In genomic region chr3:38141952-38142273, GRCh38 we compare ENCODE assay signal across 16 cellular contexts. TPM values are rescaled to one million over a fixed set of nuclear protein-coding genes. Genes with fewer than 3 reads are reported as not detected.
DNase-seq lines count a peak whose midpoint lies in the region; ATAC-seq and TF ChIP-seq lines count a peak whose summit lies in the region.
"Had no signal": no experiment of that assay in that cellular context is flagged by ENCODE, and none has a peak within 500 bp of the region (broad histone marks: within the 10 kb centered on the region; RNA-seq: fewer than 3 reads in every experiment).

No MANE protein-coding gene starts in this region.

- no peak overlapping the region for H2AFZ ChIP-seq in mammary epithelial cell (ENCODE audit: low read depth, low read length)

- CTCF ChIA-PET in activated CD4-positive, alpha-beta T cell treated with anti-CD3 and anti-CD28 coated beads for 36 hours (lab: Charles Lee) = interaction anchor here (0.5 to 1.1 kb wide), 3 partner anchors 14 to 514 kb away, joined by 3 to 4 read pairs (median 4); no protein-coding TSS in a partner anchor
- CTCF ChIA-PET in CD8-positive, alpha-beta memory T cell (lab: Charles Lee) = interaction anchor here (1.3 to 7.7 kb wide), 2 partner anchors 15 to 23 kb away, joined by 3 to 60 read pairs; partner anchors contain the start of gene OXSR1
- CTCF ChIA-PET in mammary epithelial cell (lab: Charles Lee; ENCODE audit: low non-redundant PET) = no interaction called here

- peaks cover 23% of the 10 kb centered on the region for H3K79me2 ChIP-seq in mammary epithelial cell (ENCODE audit: insufficient read depth, low read length)

- no peak overlapping the region for H3K9ac ChIP-seq in mammary epithelial cell (ENCODE audit: insufficient read depth, low read length)

- H3K27ac ChIP-seq in CD8-positive, alpha-beta memory T cell (ENCODE audit: low read depth, low read length) = no peak overlapping the region
- H3K27ac ChIP-seq in mammary epithelial cell (ENCODE audit: insufficient read depth, low read depth, low read length) = no peak overlapping the region
- H3K27ac ChIP-seq: A549, stomach had no signal

- no TSS peak for BruUV-seq in mammary epithelial cell (replicated peaks; lab: Mats Ljungman, UMichigan)

- POLR2A ChIA-PET in activated CD4-positive, alpha-beta T cell treated with anti-CD3 and anti-CD28 coated beads for 36 hours (lab: Charles Lee) = interaction anchor here (0.5 to 1.2 kb wide), 4 partner anchors 12 to 28 kb away, joined by 3 to 5 read pairs (median 4); partner anchors contain the start of gene OXSR1
- POLR2A ChIA-PET in CD8-positive, alpha-beta memory T cell (lab: Charles Lee) = no interaction called here

- intact Hi-C loops in activated CD4-positive, alpha-beta T cell treated with anti-CD3 and anti-CD28 coated beads for 36 hours (cut with DNase I, micrococcal nuclease) = no loop called here
- intact Hi-C loops in mammary epithelial cell (cut with micrococcal nuclease) = no loop called here

- H3K4me3 Mint-ChIP-seq in activated CD4-positive, alpha-beta T cell treated with anti-CD3 and anti-CD28 coated beads for 36 hours = no peak overlapping the region
- H3K4me3 Mint-ChIP-seq in CD8-positive, alpha-beta memory T cell = peak overlapping the region in 3 of 7 donors; percentile 9 to 96 (median 52)
- H3K4me3 Mint-ChIP-seq in nephron = peak overlapping the region in 2 of 3 experiments; percentile 25 to 55
- H3K4me3 Mint-ChIP-seq: activated T-cell treated with anti-CD3 and anti-CD28 coated beads, Interleukin-2, amount 50 U/mL, for 4 hours; memory B cell had no signal

- peaks cover 10% of the 10 kb centered on the region for H3K9me3 Mint-ChIP-seq in activated CD4-positive, alpha-beta T cell treated with anti-CD3 and anti-CD28 coated beads for 36 hours (ENCODE audit: low read depth)
- H3K9me3 Mint-ChIP-seq in CD8-positive, alpha-beta memory T cell = peaks cover 5 to 16% (median 13%) of the 10 kb centered on the region in 5 donors
- peaks cover 10% of the 10 kb centered on the region for H3K9me3 Mint-ChIP-seq in nephron

- in situ Hi-C loops in mammary epithelial cell (cut with MboI; ENCODE audit: low sequenced_read_pairs in 2 of 2) = loop anchor here in 1 of 2 donors (25.0 kb wide), 1 partner anchor 345 kb away; the partner anchor contains the start of gene EXOG

- ATAC-seq in activated CD4-positive, alpha-beta T cell treated with anti-CD3 and anti-CD28 coated beads for 36 hours = no peak
- ATAC-seq: A549; activated T-cell treated with anti-CD3 and anti-CD28 coated beads, Interleukin-2, amount 50 U/mL, for 4 hours had no signal

- peaks cover 25% of the 10 kb centered on the region for H3K36me3 Mint-ChIP-seq in activated CD4-positive, alpha-beta T cell treated with anti-CD3 and anti-CD28 coated beads for 36 hours (ENCODE audit: low read depth)
- H3K36me3 Mint-ChIP-seq in CD8-positive, alpha-beta memory T cell = peaks cover 15 to 39% (median 18%) of the 10 kb centered on the region in 3 donors
- peaks cover 7% of the 10 kb centered on the region for H3K36me3 Mint-ChIP-seq in nephron (ENCODE audit: low read depth)

- 21% methylated on average over 2 of the region's 2 CpGs for whole genome bisulfite sequencing in mammary epithelial cell (ENCODE audit: low coverage, missing lambda C conversion rate)

- H3K4me2 ChIP-seq in mammary epithelial cell (ENCODE audit: insufficient read depth, low read depth, low read length) = no peak overlapping the region
- H3K4me2 ChIP-seq: A549 had no signal

- TF ChIP-seq CTCF in mammary epithelial cell (conservative IDR thresholded peaks at IDR 0.05 in 1 of 2, IDR thresholded peaks at IDR 0.05 in 1 of 2; ENCODE audit: extremely low read depth in 1 of 2, insufficient read depth in 1 of 2, low read depth in 1 of 2, low read length in 2 of 2) (no peak), nephron (IDR thresholded peaks at IDR 0.05; ENCODE audit: unreplicated experiment in 3 of 3) (no peak)

- H3K27me3 Mint-ChIP-seq in activated CD4-positive, alpha-beta T cell treated with anti-CD3 and anti-CD28 coated beads for 36 hours = no peaks in the 10 kb centered on the region
- H3K27me3 Mint-ChIP-seq in CD8-positive, alpha-beta memory T cell = peaks cover 0 to 2% of the 10 kb centered on the region in 2 donors
- H3K27me3 Mint-ChIP-seq in nephron (ENCODE audit: low read depth) = no peaks in the 10 kb centered on the region
- H3K27me3 Mint-ChIP-seq: memory B cell had no signal

- peaks cover 28% of the 10 kb centered on the region for H3K4me1 ChIP-seq in CD8-positive, alpha-beta memory T cell (ENCODE audit: insufficient read depth, low read length)
- H3K4me1 ChIP-seq in mammary epithelial cell (ENCODE audit: insufficient read depth, low read length) = peaks cover 35% of the 10 kb centered on the region

- no peak for DNase-seq in activated CD4-positive, alpha-beta T cell treated with anti-CD3 and anti-CD28 coated beads for 36 hours
- no peak for DNase-seq in activated CD4-positive, alpha-beta T cell treated with anti-CD3 and anti-CD28 coated beads for 4 hours
- DNase-seq in CD8-positive, alpha-beta memory T cell = no peak
- DNase-seq in mammary epithelial cell (peak; percentile 80), DMS79 (lab: John Stamatoyannopoulos, UW) (no peak), EL (no peak)
- no peak for DNase-seq in activated effector memory CD4-positive, alpha-beta T cell treated with Interleukin-2 at 50 U/mL for 16 hours
- DNase-seq: activated CD4-positive, alpha-beta T cell treated with anti-CD3 and anti-CD28 coated beads for 1 hour; activated T-cell treated with anti-CD3 and anti-CD28 coated beads, Interleukin-2, amount 50 U/mL, for 4 hours; NCI-H1694; NCI-H510A; OCI-M1; stomach had no signal

- H3K36me3 ChIP-seq in CD8-positive, alpha-beta memory T cell (ENCODE audit: insufficient read depth, low read length) = peaks cover 9% of the 10 kb centered on the region
- peaks cover 3% of the 10 kb centered on the region for H3K36me3 ChIP-seq in mammary epithelial cell (ENCODE audit: insufficient read depth, low read length)

- no peak overlapping the region for H3K4me3 ChIP-seq in CD8-positive, alpha-beta memory T cell (ENCODE audit: low read length)
- H3K4me3 ChIP-seq in mammary epithelial cell (replicated peaks in 1 of 3; ENCODE audit: insufficient read depth in 1 of 3, low read depth in 2 of 3, low read length in 3 of 3) = no peak overlapping the region
- H3K4me3 ChIP-seq: A549, stomach had no signal

- peaks cover 30% of the 10 kb centered on the region for H3K4me1 Mint-ChIP-seq in activated CD4-positive, alpha-beta T cell treated with anti-CD3 and anti-CD28 coated beads for 36 hours
- H3K4me1 Mint-ChIP-seq in CD8-positive, alpha-beta memory T cell = peaks cover 39 to 45% (median 43%) of the 10 kb centered on the region in 3 donors
- peaks cover 19% of the 10 kb centered on the region for H3K4me1 Mint-ChIP-seq in nephron

- dilution Hi-C loops in mammary epithelial cell (cut with HindIII; ENCODE audit: low sequenced_read_pairs) = no loop called here

- H3K27ac Mint-ChIP-seq in activated CD4-positive, alpha-beta T cell treated with anti-CD3 and anti-CD28 coated beads for 36 hours = peak overlapping the region; percentile 12
- peak overlapping the region in 5 of 8 donors; percentile 6 to 78 (median 24) for H3K27ac Mint-ChIP-seq in CD8-positive, alpha-beta memory T cell
- H3K27ac Mint-ChIP-seq in nephron = no peak overlapping the region
- H3K27ac Mint-ChIP-seq: memory B cell had no signal

- peaks cover 2% of the 10 kb centered on the region for H4K20me1 ChIP-seq in mammary epithelial cell (ENCODE audit: insufficient read depth, low read length)

- H3K27me3 ChIP-seq in CD8-positive, alpha-beta memory T cell (ENCODE audit: insufficient read depth, low read length, poor library complexity, severe bottlenecking) = no peaks in the 10 kb centered on the region
- H3K27me3 ChIP-seq in mammary epithelial cell (ENCODE audit: insufficient read depth, low read length) = no peaks in the 10 kb centered on the region
- H3K27me3 ChIP-seq: stomach had no signal

- H3K9me3 ChIP-seq in CD8-positive, alpha-beta memory T cell (ENCODE audit: low read length) = peaks cover 10% of the 10 kb centered on the region
- H3K9me3 ChIP-seq in mammary epithelial cell (replicated peaks; ENCODE audit: insufficient read depth, low read length) = no peaks in the 10 kb centered on the region

RNA-seq across cellular contexts. Expression of gene MYD88, which starts 3.5 kb away (rescaled TPM):
- total RNA-seq in activated CD4-positive, alpha-beta T cell treated with anti-CD3 and anti-CD28 coated beads for 36 hours = 10 to 100 TPM; 32.8 to 33.1 TPM
- total RNA-seq in CD8-positive, alpha-beta memory T cell = 10 to 100 TPM; 32.9 to 35.9 TPM
- polyA plus RNA-seq in CD8-positive, alpha-beta memory T cell = 108 TPM
- total RNA-seq in mammary epithelial cell = 10 to 100 TPM; 10.2 to 25.6 TPM
- 20.4 TPM for polyA plus RNA-seq in mammary epithelial cell
- 99.2 TPM for polyA minus RNA-seq in mammary epithelial cell

RNA-seq across cellular contexts. Expression of gene ACAA1, which starts 5.0 kb away (rescaled TPM):
- total RNA-seq in activated CD4-positive, alpha-beta T cell treated with anti-CD3 and anti-CD28 coated beads for 36 hours = 10 to 100 TPM; 52.2 to 64.6 TPM
- 10 to 100 TPM; 67.1 to 67.4 TPM for total RNA-seq in CD8-positive, alpha-beta memory T cell
- polyA plus RNA-seq in CD8-positive, alpha-beta memory T cell = 49.0 TPM
- total RNA-seq in mammary epithelial cell = 10 to 100 TPM; 24.8 to 62.4 TPM
- polyA plus RNA-seq in mammary epithelial cell = 76.5 TPM
- 36.4 TPM for polyA minus RNA-seq in mammary epithelial cell

RNA-seq across cellular contexts. Expression of gene OXSR1, which starts 23.4 kb away (rescaled TPM):
- total RNA-seq in activated CD4-positive, alpha-beta T cell treated with anti-CD3 and anti-CD28 coated beads for 36 hours = 10 to 100 TPM; 53.7 to 56.0 TPM
- 10 to 100 TPM; 56.3 to 60.0 TPM for total RNA-seq in CD8-positive, alpha-beta memory T cell
- polyA plus RNA-seq in CD8-positive, alpha-beta memory T cell = 16.4 TPM
- total RNA-seq in mammary epithelial cell = 10 to 100 TPM; 48.3 to 70.6 TPM
- polyA plus RNA-seq in mammary epithelial cell = 36.4 TPM
- 31.9 TPM for polyA minus RNA-seq in mammary epithelial cell

Comparison
In these comparisons a context has a peak if more than half of its experiments do, and no peak if none do; other contexts are left out.
1. H3K27ac Mint-ChIP-seq: peak in activated CD4-positive, alpha-beta T cell treated with anti-CD3 and anti-CD28 coated beads for 36 hours (single experiment) and CD8-positive, alpha-beta memory T cell (5 of 8); none in nephron (0 of 3).